1 cellular context compared by ENCODE assay signal in genomic region chr6:16929814-16930213, GRCh38.
TF ChIP-seq lines count a peak whose summit lies in the region.

No MANE protein-coding gene starts in this region.

TF ChIP-seq in SK-N-SH treated with all-trans-retinoic acid at 6 μM for 48 hours, 23 proteins besides CTCF, POLR2A, EP300 and RAD21 (continued from another document):
- TF ChIP-seq ZNF70 (CRISPR knock-in tag; IDR thresholded peaks at IDR 0.05) (no peak), ARNTL (CRISPR knock-in tag; IDR thresholded peaks at IDR 0.05; ENCODE audit: borderline replicate concordance, low read depth) (no peak)
